26 cellular contexts compared by ENCODE assay signal in genomic region chr9:2351324-2351723, GRCh38.
"Had no signal": no experiment of that assay in that cellular context is flagged by ENCODE, and none has a peak within 500 bp of the region (broad histone marks: within the 10 kb centered on the region; RNA-seq: fewer than 3 reads in every experiment).

No MANE protein-coding gene starts in this region.

- ATAC-seq: effector memory CD8-positive, alpha-beta T cell; esophagus mucosa; foreskin keratinocyte; gastrocnemius medialis; gastroesophageal sphincter; heart left ventricle; heart right ventricle had no signal

- H3K27me3 ChIP-seq: colonic mucosa, esophagus muscularis mucosa, esophagus squamous epithelium, foreskin keratinocyte, gastrocnemius medialis, gastroesophageal sphincter, heart left ventricle, heart right ventricle had no signal

- H3K9me3 ChIP-seq: colonic mucosa, esophagus squamous epithelium, gastrocnemius medialis had no signal

- FAIRE-seq: colon, endothelial cell of umbilical vein had no signal

- H3K27ac ChIP-seq: colonic mucosa, coronary artery, dorsolateral prefrontal cortex, epithelial cell of prostate, esophagus muscularis mucosa, esophagus squamous epithelium, foreskin keratinocyte, gastrocnemius medialis, gastroesophageal sphincter, heart left ventricle, heart right ventricle had no signal

- H3K4me1 ChIP-seq: colonic mucosa, foreskin keratinocyte, gastroesophageal sphincter had no signal

- H3K4me3 ChIP-seq: colonic mucosa, coronary artery, dorsolateral prefrontal cortex, esophagus muscularis mucosa, esophagus squamous epithelium, gastrocnemius medialis, gastroesophageal sphincter, heart left ventricle, heart right ventricle had no signal

- H3K36me3 ChIP-seq: colonic mucosa, esophagus muscularis mucosa, esophagus squamous epithelium, gastrocnemius medialis, gastroesophageal sphincter, heart left ventricle, heart right ventricle had no signal

- DNase-seq: colonic mucosa; cortex of kidney; dermis blood vessel endothelial cell; dorsolateral prefrontal cortex; effector CD4-positive, alpha-beta T cell; effector CD8-positive, alpha-beta T cell; effector memory CD4-positive, alpha-beta T cell; effector memory CD8-positive, alpha-beta T cell; endodermal cell; erythroblast; esophagus squamous epithelium; foreskin fibroblast; foreskin keratinocyte; foreskin melanocyte; gastrocnemius medialis; glutamatergic neuron; head of caudate nucleus; heart left ventricle; heart right ventricle had no signal
